Comparison of ENCODE assay signal across 1 cellular context in the genomic region with DNA sequence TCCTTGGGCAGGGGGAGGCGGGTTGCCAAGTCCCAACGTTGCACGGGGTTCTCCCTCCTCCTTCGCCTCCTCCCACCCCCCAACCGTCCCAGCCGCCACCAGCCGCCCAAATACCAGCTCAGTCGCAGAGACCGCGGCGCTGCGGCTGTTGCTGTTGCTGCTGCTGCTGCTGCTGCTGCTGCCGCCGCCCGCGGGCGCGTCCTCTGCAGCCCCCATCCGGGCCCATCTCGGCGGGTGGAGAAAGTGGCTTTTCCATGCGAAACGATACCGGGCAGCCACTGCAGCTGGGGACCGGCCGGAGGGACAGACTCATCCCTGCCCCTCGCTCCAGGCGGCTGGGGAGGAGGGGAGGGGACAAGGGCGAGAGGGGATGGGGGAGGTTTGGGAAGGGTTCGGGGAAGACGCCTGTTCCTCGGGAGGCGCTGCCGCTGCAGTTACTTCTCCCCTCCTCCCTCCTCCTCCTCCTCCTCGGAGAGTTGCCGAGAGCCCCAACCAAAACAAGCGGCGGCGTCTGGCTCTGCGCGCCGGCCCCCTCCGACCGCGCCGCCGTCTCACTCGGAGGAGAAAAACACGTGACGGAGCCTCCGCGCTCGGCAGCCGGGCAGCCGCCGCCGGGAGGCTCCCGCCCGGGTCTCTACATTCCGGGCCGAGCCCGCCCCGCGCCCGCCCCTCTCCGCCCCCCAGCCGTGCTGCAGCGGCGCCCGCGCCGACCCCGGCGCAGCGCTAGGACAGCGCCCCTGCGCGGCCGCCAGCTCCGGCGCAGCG.
TF ChIP-seq lines count a peak whose summit lies in the region.

A gene with protein sequence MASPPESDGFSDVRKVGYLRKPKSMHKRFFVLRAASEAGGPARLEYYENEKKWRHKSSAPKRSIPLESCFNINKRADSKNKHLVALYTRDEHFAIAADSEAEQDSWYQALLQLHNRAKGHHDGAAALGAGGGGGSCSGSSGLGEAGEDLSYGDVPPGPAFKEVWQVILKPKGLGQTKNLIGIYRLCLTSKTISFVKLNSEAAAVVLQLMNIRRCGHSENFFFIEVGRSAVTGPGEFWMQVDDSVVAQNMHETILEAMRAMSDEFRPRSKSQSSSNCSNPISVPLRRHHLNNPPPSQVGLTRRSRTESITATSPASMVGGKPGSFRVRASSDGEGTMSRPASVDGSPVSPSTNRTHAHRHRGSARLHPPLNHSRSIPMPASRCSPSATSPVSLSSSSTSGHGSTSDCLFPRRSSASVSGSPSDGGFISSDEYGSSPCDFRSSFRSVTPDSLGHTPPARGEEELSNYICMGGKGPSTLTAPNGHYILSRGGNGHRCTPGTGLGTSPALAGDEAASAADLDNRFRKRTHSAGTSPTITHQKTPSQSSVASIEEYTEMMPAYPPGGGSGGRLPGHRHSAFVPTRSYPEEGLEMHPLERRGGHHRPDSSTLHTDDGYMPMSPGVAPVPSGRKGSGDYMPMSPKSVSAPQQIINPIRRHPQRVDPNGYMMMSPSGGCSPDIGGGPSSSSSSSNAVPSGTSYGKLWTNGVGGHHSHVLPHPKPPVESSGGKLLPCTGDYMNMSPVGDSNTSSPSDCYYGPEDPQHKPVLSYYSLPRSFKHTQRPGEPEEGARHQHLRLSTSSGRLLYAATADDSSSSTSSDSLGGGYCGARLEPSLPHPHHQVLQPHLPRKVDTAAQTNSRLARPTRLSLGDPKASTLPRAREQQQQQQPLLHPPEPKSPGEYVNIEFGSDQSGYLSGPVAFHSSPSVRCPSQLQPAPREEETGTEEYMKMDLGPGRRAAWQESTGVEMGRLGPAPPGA (N-terminal part only) (minus strand): TSS at position 610 of the 765 bp plus-strand sequence. CDS start 1,082 bp downstream, outside the sequence.

TF ChIP-seq in HepG2, 621 proteins besides CTCF, POLR2A, EP300 and RAD21 (continued from another document and continues in another):
- TF ChIP-seq ZNF768 (CRISPR knock-in tag; IDR thresholded peaks at IDR 0.05) (0 out of 2 replicates have a peak, but pooled peaks have one; percentile 20), ZNF577 (CRISPR knock-in tag; IDR thresholded peaks at IDR 0.05; ENCODE audit: borderline replicate concordance, low read depth) (no peak), MTA1 (CRISPR knock-in tag; IDR thresholded peaks at IDR 0.05; ENCODE audit: borderline replicate concordance) (0 out of 2 replicates have a peak, but pooled peaks have one; percentile 15), ZMYM2 (CRISPR knock-in tag; IDR thresholded peaks at IDR 0.05) (peak; percentile 35; the same call in 1 of the 2 replicates), PLRG1 (conservative IDR thresholded peaks at IDR 0.05) (no peak), TBX3 (IDR thresholded peaks at IDR 0.05; ENCODE audit: borderline replicate concordance) (0 out of 2 replicates have a peak, but pooled peaks have one; percentile 28), ZNF598 (CRISPR knock-in tag; IDR thresholded peaks at IDR 0.05; ENCODE audit: borderline replicate concordance) (0 out of 2 replicates have a peak, but pooled peaks have one; percentile 56), FLYWCH1 (CRISPR knock-in tag; IDR thresholded peaks at IDR 0.05) (no peak), ZNF781 (CRISPR knock-in tag; IDR thresholded peaks at IDR 0.05; ENCODE audit: borderline replicate concordance, not compliant biosample characterization) (no peak), ARNT2 (CRISPR knock-in tag; IDR thresholded peaks at IDR 0.05; ENCODE audit: low read depth) (peak; percentile 73), ATM (IDR thresholded peaks at IDR 0.05; ENCODE audit: borderline replicate concordance) (no peak), GABPB1 (CRISPR knock-in tag; IDR thresholded peaks at IDR 0.05) (peak; percentile 44; the same call in 1 of the 2 replicates), ZFP90 (CRISPR knock-in tag; IDR thresholded peaks at IDR 0.05; ENCODE audit: borderline replicate concordance) (0 out of 2 replicates have a peak, but pooled peaks have one; percentile 66), NONO (IDR thresholded peaks at IDR 0.05) (no peak), NONO (CRISPR knock-in tag; conservative IDR thresholded peaks at IDR 0.05) (no peak; the same call in none of the 2 replicates), SAP130 (CRISPR knock-in tag; IDR thresholded peaks at IDR 0.05; ENCODE audit: low read depth) (peak; percentile 56; the same call in 1 of the 2 replicates), TBL1XR1 (IDR thresholded peaks at IDR 0.05; ENCODE audit: borderline replicate concordance, low read length, partially characterized antibody) (peak; percentile 67), ATF7-NPFF (CRISPR knock-in tag; IDR thresholded peaks at IDR 0.05; ENCODE audit: low read depth) (peak; percentile 50), NRL (CRISPR knock-in tag; IDR thresholded peaks at IDR 0.05; ENCODE audit: borderline replicate concordance) (0 out of 2 replicates have a peak, but pooled peaks have one; percentile 52)
- TF ChIP-seq, protein P1, sequence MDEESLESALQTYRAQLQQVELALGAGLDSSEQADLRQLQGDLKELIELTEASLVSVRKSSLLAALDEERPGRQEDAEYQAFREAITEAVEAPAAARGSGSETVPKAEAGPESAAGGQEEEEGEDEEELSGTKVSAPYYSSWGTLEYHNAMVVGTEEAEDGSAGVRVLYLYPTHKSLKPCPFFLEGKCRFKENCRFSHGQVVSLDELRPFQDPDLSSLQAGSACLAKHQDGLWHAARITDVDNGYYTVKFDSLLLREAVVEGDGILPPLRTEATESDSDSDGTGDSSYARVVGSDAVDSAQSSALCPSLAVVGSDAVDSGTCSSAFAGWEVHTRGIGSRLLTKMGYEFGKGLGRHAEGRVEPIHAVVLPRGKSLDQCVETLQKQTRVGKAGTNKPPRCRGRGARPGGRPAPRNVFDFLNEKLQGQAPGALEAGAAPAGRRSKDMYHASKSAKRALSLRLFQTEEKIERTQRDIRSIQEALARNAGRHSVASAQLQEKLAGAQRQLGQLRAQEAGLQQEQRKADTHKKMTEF (CRISPR knock-in tag; IDR thresholded peaks at IDR 0.05): peak; percentile 25; the same call in 1 of the 2 replicates
- TF ChIP-seq, protein P2, sequence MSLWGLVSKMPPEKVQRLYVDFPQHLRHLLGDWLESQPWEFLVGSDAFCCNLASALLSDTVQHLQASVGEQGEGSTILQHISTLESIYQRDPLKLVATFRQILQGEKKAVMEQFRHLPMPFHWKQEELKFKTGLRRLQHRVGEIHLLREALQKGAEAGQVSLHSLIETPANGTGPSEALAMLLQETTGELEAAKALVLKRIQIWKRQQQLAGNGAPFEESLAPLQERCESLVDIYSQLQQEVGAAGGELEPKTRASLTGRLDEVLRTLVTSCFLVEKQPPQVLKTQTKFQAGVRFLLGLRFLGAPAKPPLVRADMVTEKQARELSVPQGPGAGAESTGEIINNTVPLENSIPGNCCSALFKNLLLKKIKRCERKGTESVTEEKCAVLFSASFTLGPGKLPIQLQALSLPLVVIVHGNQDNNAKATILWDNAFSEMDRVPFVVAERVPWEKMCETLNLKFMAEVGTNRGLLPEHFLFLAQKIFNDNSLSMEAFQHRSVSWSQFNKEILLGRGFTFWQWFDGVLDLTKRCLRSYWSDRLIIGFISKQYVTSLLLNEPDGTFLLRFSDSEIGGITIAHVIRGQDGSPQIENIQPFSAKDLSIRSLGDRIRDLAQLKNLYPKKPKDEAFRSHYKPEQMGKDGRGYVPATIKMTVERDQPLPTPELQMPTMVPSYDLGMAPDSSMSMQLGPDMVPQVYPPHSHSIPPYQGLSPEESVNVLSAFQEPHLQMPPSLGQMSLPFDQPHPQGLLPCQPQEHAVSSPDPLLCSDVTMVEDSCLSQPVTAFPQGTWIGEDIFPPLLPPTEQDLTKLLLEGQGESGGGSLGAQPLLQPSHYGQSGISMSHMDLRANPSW (CRISPR knock-in tag; IDR thresholded peaks at IDR 0.05; ENCODE audit: borderline replicate concordance): no peak
- TF ChIP-seq, protein P3, sequence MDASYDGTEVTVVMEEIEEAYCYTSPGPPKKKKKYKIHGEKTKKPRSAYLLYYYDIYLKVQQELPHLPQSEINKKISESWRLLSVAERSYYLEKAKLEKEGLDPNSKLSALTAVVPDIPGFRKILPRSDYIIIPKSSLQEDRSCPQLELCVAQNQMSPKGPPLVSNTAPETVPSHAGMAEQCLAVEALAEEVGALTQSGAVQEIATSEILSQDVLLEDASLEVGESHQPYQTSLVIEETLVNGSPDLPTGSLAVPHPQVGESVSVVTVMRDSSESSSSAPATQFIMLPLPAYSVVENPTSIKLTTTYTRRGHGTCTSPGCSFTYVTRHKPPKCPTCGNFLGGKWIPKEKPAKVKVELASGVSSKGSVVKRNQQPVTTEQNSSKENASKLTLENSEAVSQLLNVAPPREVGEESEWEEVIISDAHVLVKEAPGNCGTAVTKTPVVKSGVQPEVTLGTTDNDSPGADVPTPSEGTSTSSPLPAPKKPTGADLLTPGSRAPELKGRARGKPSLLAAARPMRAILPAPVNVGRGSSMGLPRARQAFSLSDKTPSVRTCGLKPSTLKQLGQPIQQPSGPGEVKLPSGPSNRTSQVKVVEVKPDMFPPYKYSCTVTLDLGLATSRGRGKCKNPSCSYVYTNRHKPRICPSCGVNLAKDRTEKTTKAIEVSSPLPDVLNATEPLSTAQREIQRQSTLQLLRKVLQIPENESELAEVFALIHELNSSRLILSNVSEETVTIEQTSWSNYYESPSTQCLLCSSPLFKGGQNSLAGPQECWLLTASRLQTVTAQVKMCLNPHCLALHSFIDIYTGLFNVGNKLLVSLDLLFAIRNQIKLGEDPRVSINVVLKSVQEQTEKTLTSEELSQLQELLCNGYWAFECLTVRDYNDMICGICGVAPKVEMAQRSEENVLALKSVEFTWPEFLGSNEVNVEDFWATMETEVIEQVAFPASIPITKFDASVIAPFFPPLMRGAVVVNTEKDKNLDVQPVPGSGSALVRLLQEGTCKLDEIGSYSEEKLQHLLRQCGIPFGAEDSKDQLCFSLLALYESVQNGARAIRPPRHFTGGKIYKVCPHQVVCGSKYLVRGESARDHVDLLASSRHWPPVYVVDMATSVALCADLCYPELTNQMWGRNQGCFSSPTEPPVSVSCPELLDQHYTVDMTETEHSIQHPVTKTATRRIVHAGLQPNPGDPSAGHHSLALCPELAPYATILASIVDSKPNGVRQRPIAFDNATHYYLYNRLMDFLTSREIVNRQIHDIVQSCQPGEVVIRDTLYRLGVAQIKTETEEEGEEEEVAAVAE (CRISPR knock-in tag; IDR thresholded peaks at IDR 0.05; ENCODE audit: borderline replicate concordance): 0 out of 2 replicates have a peak, but pooled peaks have one; percentile 26
- TF ChIP-seq, protein P4, sequence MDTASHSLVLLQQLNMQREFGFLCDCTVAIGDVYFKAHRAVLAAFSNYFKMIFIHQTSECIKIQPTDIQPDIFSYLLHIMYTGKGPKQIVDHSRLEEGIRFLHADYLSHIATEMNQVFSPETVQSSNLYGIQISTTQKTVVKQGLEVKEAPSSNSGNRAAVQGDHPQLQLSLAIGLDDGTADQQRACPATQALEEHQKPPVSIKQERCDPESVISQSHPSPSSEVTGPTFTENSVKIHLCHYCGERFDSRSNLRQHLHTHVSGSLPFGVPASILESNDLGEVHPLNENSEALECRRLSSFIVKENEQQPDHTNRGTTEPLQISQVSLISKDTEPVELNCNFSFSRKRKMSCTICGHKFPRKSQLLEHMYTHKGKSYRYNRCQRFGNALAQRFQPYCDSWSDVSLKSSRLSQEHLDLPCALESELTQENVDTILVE (CRISPR knock-in tag; IDR thresholded peaks at IDR 0.05): peak; percentile 36; the same call in 1 of the 2 replicates
- TF ChIP-seq, protein P5, sequence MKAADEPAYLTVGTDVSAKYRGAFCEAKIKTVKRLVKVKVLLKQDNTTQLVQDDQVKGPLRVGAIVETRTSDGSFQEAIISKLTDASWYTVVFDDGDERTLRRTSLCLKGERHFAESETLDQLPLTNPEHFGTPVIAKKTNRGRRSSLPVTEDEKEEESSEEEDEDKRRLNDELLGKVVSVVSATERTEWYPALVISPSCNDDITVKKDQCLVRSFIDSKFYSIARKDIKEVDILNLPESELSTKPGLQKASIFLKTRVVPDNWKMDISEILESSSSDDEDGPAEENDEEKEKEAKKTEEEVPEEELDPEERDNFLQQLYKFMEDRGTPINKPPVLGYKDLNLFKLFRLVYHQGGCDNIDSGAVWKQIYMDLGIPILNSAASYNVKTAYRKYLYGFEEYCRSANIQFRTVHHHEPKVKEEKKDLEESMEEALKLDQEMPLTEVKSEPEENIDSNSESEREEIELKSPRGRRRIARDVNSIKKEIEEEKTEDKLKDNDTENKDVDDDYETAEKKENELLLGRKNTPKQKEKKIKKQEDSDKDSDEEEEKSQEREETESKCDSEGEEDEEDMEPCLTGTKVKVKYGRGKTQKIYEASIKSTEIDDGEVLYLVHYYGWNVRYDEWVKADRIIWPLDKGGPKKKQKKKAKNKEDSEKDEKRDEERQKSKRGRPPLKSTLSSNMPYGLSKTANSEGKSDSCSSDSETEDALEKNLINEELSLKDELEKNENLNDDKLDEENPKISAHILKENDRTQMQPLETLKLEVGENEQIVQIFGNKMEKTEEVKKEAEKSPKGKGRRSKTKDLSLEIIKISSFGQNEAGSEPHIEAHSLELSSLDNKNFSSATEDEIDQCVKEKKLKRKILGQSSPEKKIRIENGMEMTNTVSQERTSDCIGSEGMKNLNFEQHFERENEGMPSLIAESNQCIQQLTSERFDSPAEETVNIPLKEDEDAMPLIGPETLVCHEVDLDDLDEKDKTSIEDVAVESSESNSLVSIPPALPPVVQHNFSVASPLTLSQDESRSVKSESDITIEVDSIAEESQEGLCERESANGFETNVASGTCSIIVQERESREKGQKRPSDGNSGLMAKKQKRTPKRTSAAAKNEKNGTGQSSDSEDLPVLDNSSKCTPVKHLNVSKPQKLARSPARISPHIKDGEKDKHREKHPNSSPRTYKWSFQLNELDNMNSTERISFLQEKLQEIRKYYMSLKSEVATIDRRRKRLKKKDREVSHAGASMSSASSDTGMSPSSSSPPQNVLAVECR (CRISPR knock-in tag; IDR thresholded peaks at IDR 0.05; ENCODE audit: borderline replicate concordance): peak; percentile 66
- TF ChIP-seq, protein P6, sequence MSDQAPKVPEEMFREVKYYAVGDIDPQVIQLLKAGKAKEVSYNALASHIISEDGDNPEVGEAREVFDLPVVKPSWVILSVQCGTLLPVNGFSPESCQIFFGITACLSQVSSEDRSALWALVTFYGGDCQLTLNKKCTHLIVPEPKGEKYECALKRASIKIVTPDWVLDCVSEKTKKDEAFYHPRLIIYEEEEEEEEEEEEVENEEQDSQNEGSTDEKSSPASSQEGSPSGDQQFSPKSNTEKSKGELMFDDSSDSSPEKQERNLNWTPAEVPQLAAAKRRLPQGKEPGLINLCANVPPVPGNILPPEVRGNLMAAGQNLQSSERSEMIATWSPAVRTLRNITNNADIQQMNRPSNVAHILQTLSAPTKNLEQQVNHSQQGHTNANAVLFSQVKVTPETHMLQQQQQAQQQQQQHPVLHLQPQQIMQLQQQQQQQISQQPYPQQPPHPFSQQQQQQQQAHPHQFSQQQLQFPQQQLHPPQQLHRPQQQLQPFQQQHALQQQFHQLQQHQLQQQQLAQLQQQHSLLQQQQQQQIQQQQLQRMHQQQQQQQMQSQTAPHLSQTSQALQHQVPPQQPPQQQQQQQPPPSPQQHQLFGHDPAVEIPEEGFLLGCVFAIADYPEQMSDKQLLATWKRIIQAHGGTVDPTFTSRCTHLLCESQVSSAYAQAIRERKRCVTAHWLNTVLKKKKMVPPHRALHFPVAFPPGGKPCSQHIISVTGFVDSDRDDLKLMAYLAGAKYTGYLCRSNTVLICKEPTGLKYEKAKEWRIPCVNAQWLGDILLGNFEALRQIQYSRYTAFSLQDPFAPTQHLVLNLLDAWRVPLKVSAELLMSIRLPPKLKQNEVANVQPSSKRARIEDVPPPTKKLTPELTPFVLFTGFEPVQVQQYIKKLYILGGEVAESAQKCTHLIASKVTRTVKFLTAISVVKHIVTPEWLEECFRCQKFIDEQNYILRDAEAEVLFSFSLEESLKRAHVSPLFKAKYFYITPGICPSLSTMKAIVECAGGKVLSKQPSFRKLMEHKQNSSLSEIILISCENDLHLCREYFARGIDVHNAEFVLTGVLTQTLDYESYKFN (CRISPR knock-in tag; conservative IDR thresholded peaks at IDR 0.05): no peak; the same call in 1 of the 2 replicates
- TF ChIP-seq, protein P7, sequence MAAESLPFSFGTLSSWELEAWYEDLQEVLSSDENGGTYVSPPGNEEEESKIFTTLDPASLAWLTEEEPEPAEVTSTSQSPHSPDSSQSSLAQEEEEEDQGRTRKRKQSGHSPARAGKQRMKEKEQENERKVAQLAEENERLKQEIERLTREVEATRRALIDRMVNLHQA (CRISPR knock-in tag; IDR thresholded peaks at IDR 0.05): no peak
